22 cellular contexts compared by ENCODE assay signal in the genomic region with DNA sequence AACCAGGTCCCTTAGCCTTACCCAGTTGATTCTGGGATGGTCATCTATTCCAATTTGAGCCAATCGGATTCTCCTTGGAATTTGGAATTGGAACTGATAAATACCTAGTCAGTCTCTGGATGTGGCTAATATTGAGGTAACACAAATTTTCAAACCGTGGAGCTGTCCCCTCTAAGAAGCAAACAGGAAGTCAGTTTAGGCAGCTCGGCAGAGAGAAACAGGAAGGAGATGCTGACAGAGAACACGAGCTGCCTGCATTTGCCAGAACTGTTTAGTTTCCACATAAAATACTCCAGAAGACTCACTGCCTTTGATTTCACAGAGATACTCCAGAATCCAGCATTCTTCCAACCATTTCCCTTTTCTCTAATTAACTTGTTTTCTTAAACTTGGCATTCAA.
"Had no signal": no experiment of that assay in that cellular context is flagged by ENCODE, and none has a peak within 500 bp of the region (broad histone marks: within the 10 kb centered on the region; RNA-seq: fewer than 3 reads in every experiment).

No MANE protein-coding gene starts in this region.

- H3K27ac ChIP-seq: adrenal gland, ascending aorta, brain microvascular endothelial cell, foreskin keratinocyte, lower lobe of right lung, sigmoid colon, transverse colon had no signal

- DNase-seq: activated CD4-positive, alpha-beta T cell treated with anti-CD3 and anti-CD28 coated beads for 36 hours; activated CD4-positive, alpha-beta T cell treated with anti-CD3 and anti-CD28 coated beads, Interleukin-2, amount 50 U/mL, for 4 hours; activated CD8-positive, alpha-beta memory T cell treated with anti-CD3 and anti-CD28 coated beads for 24 hours; activated CD8-positive, alpha-beta memory T cell treated with anti-CD3 and anti-CD28 coated beads, Interleukin-2, amount 50 U/mL, for 4 hours; activated naive CD4-positive, alpha-beta T cell; activated T-cell treated with anti-CD3 and anti-CD28 coated beads, Interleukin-2, amount 50 U/mL, for 24 hours; adrenal gland; brain microvascular endothelial cell; effector memory CD4-positive, alpha-beta T cell; foreskin keratinocyte; kidney; lower lobe of right lung; natural killer cell; sigmoid colon; stimulated activated CD4-positive, alpha-beta T cell treated with anti-CD3 and anti-CD28 coated beads, Interleukin-2, amount 100 ng/mL, for 48 hours; stimulated activated CD8-positive, alpha-beta memory T cell treated with anti-CD3 and anti-CD28 coated beads, Interleukin-4, amount 100 ng/mL, for 48 hours; stimulated activated naive B cell treated with anti-CD40 and anti-IgM and Interleukin-4, amounts not matched to agents 10 μg/mL and 1 μg/mL and 100 μg/mL, for 72 hours; transverse colon had no signal

- H3K4me2 ChIP-seq: smooth muscle cell had no signal

- H3K4me1 ChIP-seq: adrenal gland, ascending aorta, foreskin keratinocyte, lower lobe of right lung, transverse colon had no signal

- H3K4me3 ChIP-seq: adrenal gland, ascending aorta, lower lobe of right lung, sigmoid colon, smooth muscle cell, transverse colon had no signal

- ATAC-seq: activated CD4-positive, alpha-beta T cell treated with anti-CD3 and anti-CD28 coated beads for 36 hours; foreskin keratinocyte; lower lobe of right lung; natural killer cell; stimulated activated naive B cell treated with anti-CD40 and anti-IgM and Interleukin-4, amounts not matched to agents 10 μg/mL and 1 μg/mL and 100 μg/mL, for 72 hours had no signal

- H3K9me3 ChIP-seq: adrenal gland, ascending aorta, lower lobe of right lung, sigmoid colon, transverse colon had no signal

- FAIRE-seq: colon, kidney, urothelium cell line had no signal
